Comparison of ENCODE assay signal across 7 cellular contexts in genomic region chr6:35052694-35053565, GRCh38.
DNase-seq lines count a peak whose midpoint lies in the region; ATAC-seq and TF ChIP-seq lines count a peak whose summit lies in the region.

No MANE protein-coding gene starts in this region.

- no peaks in the 10 kb centered on the region for H3K36me3 Mint-ChIP-seq in T-helper 17 cell (ENCODE audit: low read depth)

- CTCF ChIA-PET in RWPE1 (lab: Yijun Ruan, JAX) = interaction anchor here (0.6 to 0.7 kb wide), 2 partner anchors 24 to 59 kb away, joined by 3 read pairs; no protein-coding TSS in a partner anchor

- TF ChIP-seq CTCF in esophagus squamous epithelium (IDR thresholded peaks at IDR 0.05) (no peak), upper lobe of left lung (IDR thresholded peaks at IDR 0.05) (no peak), RWPE1 (conservative IDR thresholded peaks at IDR 0.05; ENCODE audit: low read depth) (no peak)

- H3K9me3 ChIP-seq in NT2/D1 (ENCODE audit: insufficient read depth, low read length) = no peaks in the 10 kb centered on the region
- no peaks in the 10 kb centered on the region for H3K9me3 ChIP-seq in esophagus squamous epithelium
- no peaks in the 10 kb centered on the region for H3K9me3 ChIP-seq in mucosa of rectum (ENCODE audit: control insufficient read depth in 2 of 2, low read length in 2 of 2)
- H3K9me3 ChIP-seq in upper lobe of left lung = no peaks in the 10 kb centered on the region
- H3K9me3 ChIP-seq in T-helper 17 cell (ENCODE audit: control insufficient read depth, low read length, poor library complexity, severe bottlenecking) = no peaks in the 10 kb centered on the region

- intact Hi-C loops in esophagus squamous epithelium (cut with DNase I) = no loop called here

- H3K4me1 ChIP-seq in NT2/D1 (ENCODE audit: insufficient read depth, insufficient read length) (peaks cover 11% of the 10 kb centered on the region), esophagus squamous epithelium (peaks cover 24 to 72% (median 43%) of the 10 kb centered on the region in 3 donors), mucosa of rectum (ENCODE audit: control insufficient read depth in 2 of 2, insufficient read depth in 2 of 2, low read length in 2 of 2) (peaks cover 9 to 31% of the 10 kb centered on the region in 2 donors), upper lobe of left lung (peaks cover 32 to 57% (median 46%) of the 10 kb centered on the region in 4 donors)

- H3K4me1 Mint-ChIP-seq in T-helper 17 cell = peaks cover 3% of the 10 kb centered on the region

- H3K4me3 Mint-ChIP-seq in T-helper 17 cell = no peak overlapping the region

- TF ChIP-seq POLR2A in esophagus squamous epithelium (IDR thresholded peaks at IDR 0.05) (peak in 1 of 4 donors; percentile 23), upper lobe of left lung (IDR thresholded peaks at IDR 0.05) (peak in 1 of 4 donors; percentile 31)

- H3K27me3 ChIP-seq in NT2/D1 (ENCODE audit: insufficient read depth, insufficient read length) (no peaks in the 10 kb centered on the region), esophagus squamous epithelium (no peaks in the 10 kb centered on the region), mucosa of rectum (ENCODE audit: control insufficient read depth in 2 of 2, insufficient read depth in 2 of 2, low read length in 2 of 2) (no peaks in the 10 kb centered on the region), upper lobe of left lung (no peaks in the 10 kb centered on the region)

- H3K27ac ChIP-seq in esophagus squamous epithelium (peak overlapping the region; percentile 63 to 88 (median 82)), mucosa of rectum (ENCODE audit: low read depth in 2 of 2, low read length in 2 of 2) (peak overlapping the region; percentile 17 to 40), upper lobe of left lung (peak overlapping the region in 3 of 4 donors; percentile 13 to 56 (median 55)), RWPE1 (no peak overlapping the region)

- ATAC-seq in upper lobe of left lung (ENCODE audit: low FRiP score in 2 of 2) = peak in 1 of 2 donors; percentile 74
- ATAC-seq in T-helper 17 cell = no peak
- ATAC-seq in GM21786 (IDR thresholded peaks at IDR 0.05; ENCODE audit: unreplicated experiment) = no peak

- POLR2A ChIA-PET in RWPE1 (lab: Yijun Ruan, JAX; ENCODE audit: low non-redundant PET) = no interaction called here

- DNase-seq in NT2/D1 (ENCODE audit: low read depth, low spot score) = no peak
- no peak for DNase-seq in esophagus squamous epithelium (lab: John Stamatoyannopoulos, UW)
- DNase-seq in upper lobe of left lung = peak in 1 of 2 donors; percentile 47
- DNase-seq in RWPE1 (ENCODE audit: low spot score) = no peak
- no peak for DNase-seq in T-helper 17 cell

- TF ChIP-seq EP300 in upper lobe of left lung (IDR thresholded peaks at IDR 0.05) = no peak

- no peak overlapping the region for H3K4me3 ChIP-seq in NT2/D1 (ENCODE audit: insufficient read length, low read depth)
- peak overlapping the region in 1 of 4 donors; percentile 3 for H3K4me3 ChIP-seq in esophagus squamous epithelium
- no peak overlapping the region for H3K4me3 ChIP-seq in mucosa of rectum (ENCODE audit: low read length in 2 of 2)
- H3K4me3 ChIP-seq in upper lobe of left lung = no peak overlapping the region

- no peak overlapping the region for H3K27ac Mint-ChIP-seq in T-helper 17 cell

- peak overlapping the region; percentile 5 for H3K9ac ChIP-seq in NT2/D1 (ENCODE audit: insufficient read length, low read depth)
- H3K9ac ChIP-seq in mucosa of rectum (ENCODE audit: low read depth in 1 of 2, low read length in 2 of 2) = no peak overlapping the region

- peaks cover 3% of the 10 kb centered on the region for H3K36me3 ChIP-seq in NT2/D1 (ENCODE audit: insufficient read depth, insufficient read length, low read length)
- H3K36me3 ChIP-seq in esophagus squamous epithelium = peaks cover 0 to 70% (median 12%) of the 10 kb centered on the region in 3 donors
- peaks cover 12 to 15% of the 10 kb centered on the region in 2 donors for H3K36me3 ChIP-seq in mucosa of rectum (ENCODE audit: control insufficient read depth in 2 of 2, insufficient read depth in 2 of 2, low read length in 2 of 2)
- H3K36me3 ChIP-seq in upper lobe of left lung = peaks cover 3 to 53% (median 27%) of the 10 kb centered on the region in 4 donors

- WGBS in esophagus squamous epithelium, 2 donors = 72 to 83% methylated on average over 4 to 6 of the region's 9 CpGs
- WGBS in upper lobe of left lung, 2 donors = 33 to 59% methylated on average over 5 to 9 of the region's 9 CpGs

- H3K27me3 Mint-ChIP-seq in T-helper 17 cell = no peaks in the 10 kb centered on the region
